In genomic region chr3:104368760-104369159, GRCh38 we compare ENCODE assay signal across 21 cellular contexts.
"Had no signal": no experiment of that assay in that cellular context is flagged by ENCODE, and none has a peak within 500 bp of the region (broad histone marks: within the 10 kb centered on the region; RNA-seq: fewer than 3 reads in every experiment).

No MANE protein-coding gene starts in this region.

- H3K27me3 ChIP-seq: heart left ventricle, neutrophil, sigmoid colon, testis, transverse colon had no signal

- DNase-seq: effector memory CD4-positive, alpha-beta T cell; heart left ventricle; hypothalamus; kidney glomerular epithelial cell; mammary epithelial cell; mucosa of descending colon; naive thymus-derived CD8-positive, alpha-beta T cell; posterior cingulate gyrus; sigmoid colon; stimulated activated CD4-positive, alpha-beta T cell treated with anti-CD3 and anti-CD28 coated beads, Interleukin-2, amount 100 ng/mL, for 24 hours; stimulated activated CD4-positive, alpha-beta T cell treated with anti-CD3 and anti-CD28 coated beads, Interleukin-4, amount 100 ng/mL, for 4 hours; stimulated activated naive B cell treated with anti-CD40 and anti-IgM and Interleukin-4, amounts not matched to agents 10 μg/mL and 1 μg/mL and 100 μg/mL, for 72 hours; stimulated activated naive CD8-positive, alpha-beta T cell treated with anti-CD3 and anti-CD28 coated beads, Interleukin-15, amount 100 ng/mL, for 72 hours; testis; transverse colon had no signal

- FAIRE-seq: endometrium, frontal cortex, islet of Langerhans had no signal

- H3K4me1 ChIP-seq: heart left ventricle, testis, transverse colon had no signal

- H3K36me3 ChIP-seq: heart left ventricle, neutrophil, sigmoid colon, transverse colon had no signal

- H3K9me3 ChIP-seq: heart left ventricle, neutrophil, sigmoid colon, testis, transverse colon had no signal

- H3K27ac ChIP-seq: heart left ventricle, neutrophil, sigmoid colon, skin epidermis, testis, transverse colon had no signal

- H3K4me3 ChIP-seq: heart left ventricle, mucosa of descending colon, sigmoid colon, skin epidermis, testis, transverse colon had no signal

- ATAC-seq: esophagus mucosa; heart left ventricle; mucosa of descending colon; naive thymus-derived CD8-positive, alpha-beta T cell; stimulated activated naive B cell treated with anti-CD40 and anti-IgM and Interleukin-4, amounts not matched to agents 10 μg/mL and 1 μg/mL and 100 μg/mL, for 72 hours; stimulated activated naive CD8-positive, alpha-beta T cell treated with anti-CD3 and anti-CD28 coated beads, Interleukin-15, amount 100 ng/mL, for 72 hours had no signal
